In genomic region chr9:74979844-74980243, GRCh38 we compare ENCODE assay signal across 33 cellular contexts. TPM values are rescaled to one million over a fixed set of nuclear protein-coding genes. Genes with fewer than 3 reads are reported as not detected.
DNase-seq lines count a peak whose midpoint lies in the region; ATAC-seq, FAIRE-seq and TF ChIP-seq lines count a peak whose summit lies in the region.
"Had no signal": no experiment of that assay in that cellular context is flagged by ENCODE, and none has a peak within 500 bp of the region (broad histone marks: within the 10 kb centered on the region; RNA-seq: fewer than 3 reads in every experiment).

No MANE protein-coding gene starts in this region.

- H3K9me3 ChIP-seq in HepG2 (ENCODE audit: low read length) (peaks cover 9% of the 10 kb centered on the region; the same call in 1 of the 2 replicates), right lobe of liver (peaks cover 0 to 9% (median 0%) of the 10 kb centered on the region in 4 donors), A549 (peaks cover 5% of the 10 kb centered on the region; the same call in 2 of the 3 replicates), IMR-90 (ENCODE audit: control insufficient read depth, insufficient read depth, low read length) (peaks cover 3% of the 10 kb centered on the region; the same call in 1 of the 2 replicates), K562 (replicated peaks; ENCODE audit: control insufficient read depth, insufficient read depth, low read depth, low read length) (no peaks in the 10 kb centered on the region), MM.1S (replicated peaks; ENCODE audit: insufficient read depth, low read length) (no peaks in the 10 kb centered on the region)
- H3K9me3 ChIP-seq: BE2C, Caco-2 had no signal

- no peak overlapping the region for H3K18ac ChIP-seq in IMR-90 (ENCODE audit: low read depth, low read length)

- TF ChIP-seq EP300 in HepG2 (IDR thresholded peaks at IDR 0.05; ENCODE audit: low read depth in 2 of 2, low read length in 2 of 2) (no peak), HepG2 (CRISPR knock-in tag; IDR thresholded peaks at IDR 0.05; ENCODE audit: borderline replicate concordance) (no peak), A549 (IDR thresholded peaks at IDR 0.05) (no peak), K562 (IDR thresholded peaks at IDR 0.05; ENCODE audit: low read length) (no peak)

- dilution Hi-C loops in IMR-90 (cut with HindIII; ENCODE audit: low sequenced_read_pairs, unreplicated experiment), result no loop called here

- no peak overlapping the region for H3K56ac ChIP-seq in IMR-90 (ENCODE audit: extremely low read depth, insufficient read depth, low read length)

- no peak overlapping the region for H2AK9ac ChIP-seq in IMR-90 (replicated peaks; ENCODE audit: low read depth, low read length, poor library complexity)

- CTCF ChIA-PET in HepG2 (lab: Yijun Ruan, JAX; ENCODE audit: low intra/inter-chr PET ratio, low total read pairs) (no interaction called here), A549 (lab: Yijun Ruan, JAX) (interaction anchor here (1.2 to 2.7 kb wide), 5 partner anchors 23 to 209 kb away, joined by 3 to 7 read pairs (median 5); partner anchors contain the start of gene C9orf40), IMR-90 (lab: Yijun Ruan, JAX) (no interaction called here), K562 (lab: Yijun Ruan, JAX; ENCODE audit: low intra/inter-chr PET ratio) (no interaction called here)

- H2BK20ac ChIP-seq in IMR-90 (ENCODE audit: low read depth, low read length), result no peak overlapping the region

- H3K9me1 ChIP-seq in IMR-90 (ENCODE audit: insufficient read depth, low read length) (no peaks in the 10 kb centered on the region), K562 (ENCODE audit: control insufficient read depth, insufficient read depth, low read length) (no peaks in the 10 kb centered on the region)

- no peak overlapping the region for H3K14ac ChIP-seq in IMR-90 (replicated peaks; ENCODE audit: low read depth, low read length)

- H2BK5ac ChIP-seq in IMR-90 (ENCODE audit: low read depth, low read length, poor library complexity, severe bottlenecking), result no peak overlapping the region

- no peak for DNase-seq in HepG2 (ENCODE audit: low spot score)
- no peak for DNase-seq in right lobe of liver
- DNase-seq in A549 (ENCODE audit: low read depth in 1 of 2, low spot score in 1 of 2), result no peak
- DNase-seq in IMR-90, result no peak
- DNase-seq in K562 (ENCODE audit: extremely low read depth in 1 of 4, low spot score in 3 of 4), result no peak
- DNase-seq in NCI-H510A treated with DMSO at 0.1 percent for 48 hours (lab: John Stamatoyannopoulos, UW), result no peak
- DNase-seq in MM.1S, result no peak
- no peak for DNase-seq in DMS79 (lab: John Stamatoyannopoulos, UW)
- DNase-seq: 8988T; ACHN; AML-193; BE2C; C1 segment of cervical spinal cord; Caco-2; Calu3; CD4-positive, alpha-beta memory T cell; CD4-positive, alpha-beta T cell; CD4-positive, CD25-positive, alpha-beta regulatory T cell; CD8-positive, alpha-beta memory T cell; CD8-positive, alpha-beta T cell; COR-L47; DMS 273 treated with DMSO at 0.1 percent for 48 hours; DMS153; DMS53; DMS79 treated with DMSO at 0.1 percent for 48 hours; DND-41; EL had no signal

- TF ChIP-seq RAD21 in HepG2 (CRISPR knock-in tag; IDR thresholded peaks at IDR 0.05), result no peak
- TF ChIP-seq RAD21 in A549 (conservative IDR thresholded peaks at IDR 0.05 in 1 of 2, IDR thresholded peaks at IDR 0.05 in 1 of 2), result no peak
- no peak for TF ChIP-seq RAD21 in IMR-90 (IDR thresholded peaks at IDR 0.05; ENCODE audit: low read length)
- no peak for TF ChIP-seq RAD21 in K562 (CRISPR knock-in tag; conservative IDR thresholded peaks at IDR 0.05 in 1 of 2, IDR thresholded peaks at IDR 0.05 in 1 of 2)

- H3K36me3 ChIP-seq in HepG2 (replicated peaks in 1 of 2; ENCODE audit: control insufficient read depth in 1 of 2, insufficient read depth in 2 of 2, low read length in 2 of 2) (peaks cover 2 to 5% of the 10 kb centered on the region in 2 experiments; a peak in 1 of 5 replicates), right lobe of liver (peaks cover 0 to 13% (median 0%) of the 10 kb centered on the region in 4 donors), IMR-90 (ENCODE audit: control insufficient read depth, insufficient read depth, low read length) (peaks cover 2% of the 10 kb centered on the region), K562 (ENCODE audit: control insufficient read depth, insufficient read depth, low read length) (peaks cover 33% of the 10 kb centered on the region; the same call in 1 of the 3 replicates), MM.1S (replicated peaks; ENCODE audit: insufficient read depth, low read length) (no peaks in the 10 kb centered on the region)
- H3K36me3 ChIP-seq: BE2C had no signal

- no peak overlapping the region for H4K91ac ChIP-seq in IMR-90 (ENCODE audit: insufficient read depth, low read depth, low read length)

- intact Hi-C loops in HepG2 (cut with micrococcal nuclease; ENCODE audit: unreplicated experiment), result no loop called here
- intact Hi-C loops in right lobe of liver (cut with DNase I), result no loop called here
- intact Hi-C loops in IMR-90 (cut with micrococcal nuclease), result no loop called here
- intact Hi-C loops in K562 (cut with micrococcal nuclease), result no loop called here

- H3K23ac ChIP-seq in IMR-90 (ENCODE audit: low read depth, low read length), result no peak overlapping the region

- H2BK120ac ChIP-seq in IMR-90 (ENCODE audit: low read depth, low read length), result no peak overlapping the region

- H3F3A ChIP-seq in MM.1S (ENCODE audit: insufficient read depth, low read length), result no peaks in the 10 kb centered on the region

- H3K4me2 ChIP-seq in HepG2 (ENCODE audit: low read depth, low read length), result no peak overlapping the region
- H3K4me2 ChIP-seq in A549, result no peak overlapping the region
- H3K4me2 ChIP-seq in IMR-90 (ENCODE audit: low read depth, low read length), result no peak overlapping the region
- H3K4me2 ChIP-seq in K562 (ENCODE audit: insufficient read depth, low read length), result no peak overlapping the region
- H3K4me2 ChIP-seq in MM.1S (ENCODE audit: low read depth, low read length), result no peak overlapping the region
- H3K4me2 ChIP-seq: BLaER1; BLaER1 treated with 17β-estradiol and CSF1 and Interleukin-3, amounts not matched to agents 10 nM and 100 nM had no signal

- H3K4me1 ChIP-seq in HepG2 (ENCODE audit: insufficient read depth, low read length) (no peaks in the 10 kb centered on the region), right lobe of liver (no peaks in the 10 kb centered on the region), A549 (no peaks in the 10 kb centered on the region), IMR-90 (ENCODE audit: control insufficient read depth, insufficient read depth, low read length) (no peaks in the 10 kb centered on the region), K562 (replicated peaks in 1 of 2; ENCODE audit: control insufficient read depth in 2 of 2, insufficient read depth in 2 of 2, low read length in 2 of 2) (no peaks in the 10 kb centered on the region), MM.1S (ENCODE audit: low read length) (no peaks in the 10 kb centered on the region)
- H3K4me1 ChIP-seq: BE2C; BLaER1; BLaER1 treated with 17β-estradiol and CSF1 and Interleukin-3, amounts not matched to agents 10 nM and 100 nM; Caco-2 had no signal

- no peak overlapping the region for H2BK15ac ChIP-seq in IMR-90 (ENCODE audit: low read depth, low read length)

- ATAC-seq in HepG2, result no peak
- ATAC-seq in right lobe of liver, result no peak
- ATAC-seq in A549, result no peak
- no peak for ATAC-seq in IMR-90 (ENCODE audit: low read depth)
- no peak for ATAC-seq in K562
- ATAC-seq: CD8-positive, alpha-beta T cell had no signal

- H3K79me2 ChIP-seq in HepG2 (ENCODE audit: insufficient read depth, low read length) (no peaks in the 10 kb centered on the region), K562 (ENCODE audit: control insufficient read depth, insufficient read depth, low read length) (no peaks in the 10 kb centered on the region), MM.1S (ENCODE audit: low read length) (no peaks in the 10 kb centered on the region)

- H3K4me3 ChIP-seq in HepG2 (replicated peaks in 1 of 3; ENCODE audit: insufficient read depth in 1 of 3, low read depth in 2 of 3, low read length in 3 of 3), result no peak overlapping the region
- no peak overlapping the region for H3K4me3 ChIP-seq in right lobe of liver
- H3K4me3 ChIP-seq in A549, result no peak overlapping the region
- H3K4me3 ChIP-seq in IMR-90 (ENCODE audit: insufficient read depth, low read depth, low read length), result no peak overlapping the region
- H3K4me3 ChIP-seq in K562, result no peak overlapping the region
- no peak overlapping the region for H3K4me3 ChIP-seq in MM.1S (ENCODE audit: low read length)
- H3K4me3 ChIP-seq: BLaER1; BLaER1 treated with 17β-estradiol and CSF1 and Interleukin-3, amounts not matched to agents 10 nM and 100 nM had no signal

- POLR2A ChIA-PET in HepG2 (lab: Yijun Ruan, JAX), result no interaction called here
- POLR2A ChIA-PET in A549 (lab: Yijun Ruan, JAX), result no interaction called here
- POLR2A ChIA-PET in IMR-90 (lab: Charles Lee; ENCODE audit: unreplicated experiment), result no interaction called here
- POLR2A ChIA-PET in K562 (lab: Yijun Ruan, JAX), result no interaction called here

- H3K4ac ChIP-seq in IMR-90 (ENCODE audit: low read depth, low read length), result no peak overlapping the region

- H3K79me1 ChIP-seq in IMR-90 (ENCODE audit: low read depth in 1 of 2, low read length in 2 of 2), result no peaks in the 10 kb centered on the region

- no peaks in the 10 kb centered on the region for H4K20me1 ChIP-seq in HepG2 (ENCODE audit: insufficient read depth, low read length)
- H4K20me1 ChIP-seq in IMR-90 (ENCODE audit: insufficient read depth, low read length), result no peaks in the 10 kb centered on the region
- H4K20me1 ChIP-seq in K562 (replicated peaks; ENCODE audit: control insufficient read depth, insufficient read depth, low read length), result no peaks in the 10 kb centered on the region
- H4K20me1 ChIP-seq in MM.1S (ENCODE audit: insufficient read depth, low read length), result no peaks in the 10 kb centered on the region
- H4K20me1 ChIP-seq: BLaER1; BLaER1 treated with 17β-estradiol and CSF1 and Interleukin-3, amounts not matched to agents 10 nM and 100 nM had no signal

- no TSS peak for BruUV-seq in HepG2 (replicated peaks; lab: Mats Ljungman, UMichigan)
- BruUV-seq in IMR-90 (replicated peaks; lab: Mats Ljungman, UMichigan), result no TSS peak
- BruUV-seq in K562 (replicated peaks; lab: Mats Ljungman, UMichigan), result no TSS peak

- no peaks in the 10 kb centered on the region for H3K27me3 ChIP-seq in HepG2 (ENCODE audit: control insufficient read depth in 1 of 2, insufficient read depth in 2 of 2, low read length in 2 of 2)
- H3K27me3 ChIP-seq in right lobe of liver, result no peaks in the 10 kb centered on the region
- H3K27me3 ChIP-seq in IMR-90 (ENCODE audit: control insufficient read depth, insufficient read depth, low read length), result no peaks in the 10 kb centered on the region
- H3K27me3 ChIP-seq in K562 (ENCODE audit: control insufficient read depth in 2 of 2, insufficient read depth in 2 of 2, low read length in 2 of 2), result no peaks in the 10 kb centered on the region
- H3K27me3 ChIP-seq in MM.1S (replicated peaks; ENCODE audit: insufficient read depth, low read length), result no peaks in the 10 kb centered on the region
- H3K27me3 ChIP-seq: BE2C; BLaER1; BLaER1 treated with 17β-estradiol and CSF1 and Interleukin-3, amounts not matched to agents 10 nM and 100 nM had no signal

- TF ChIP-seq POLR2A in HepG2 (IDR thresholded peaks at IDR 0.05; ENCODE audit: insufficient read depth in 1 of 2, low read depth in 2 of 2, low read length in 2 of 2) (no peak), right lobe of liver (IDR thresholded peaks at IDR 0.05) (no peak), A549 (IDR thresholded peaks at IDR 0.05; ENCODE audit: low read length) (no peak), IMR-90 (IDR thresholded peaks at IDR 0.05; ENCODE audit: low read depth, low read length) (no peak), K562 (conservative IDR thresholded peaks at IDR 0.05) (no peak)

- no peak for FAIRE-seq in HepG2 (lab: Jason Lieb, UNC)
- no peak for FAIRE-seq in A549 (lab: Jason Lieb, UNC)
- FAIRE-seq in K562 (lab: Jason Lieb, UNC), result no peak
- FAIRE-seq: A204.1, D721Med had no signal

- no peaks in the 10 kb centered on the region for H3K9me2 ChIP-seq in MM.1S (replicated peaks; ENCODE audit: insufficient read depth, low read length)

- no peak overlapping the region for H4K5ac ChIP-seq in IMR-90 (ENCODE audit: low read depth, low read length)

- 96% methylated on average over 4 of the region's 4 CpGs for WGBS in HepG2 (ENCODE audit: low lambda C conversion rate)
- 90% methylated on average over 4 of the region's 4 CpGs for WGBS in right lobe of liver (ENCODE audit: insufficient coverage, low coverage, low lambda C conversion rate, missing lambda C conversion rate)
- 88% methylated on average over 4 of the region's 4 CpGs for WGBS in A549 (ENCODE audit: missing lambda C conversion rate)
- no CpG with 5 or more reads among the region's 4 CpGs for WGBS in IMR-90 (ENCODE audit: extremely low coverage in 2 of 2, insufficient read length in 1 of 2), 2 experiments
- WGBS in K562 (ENCODE audit: insufficient coverage, low coverage, missing lambda C conversion rate), result 96% methylated on average over 4 of the region's 4 CpGs

- H3K9ac ChIP-seq in HepG2 (ENCODE audit: insufficient read depth, low read depth, low read length) (no peak overlapping the region), IMR-90 (ENCODE audit: low read depth, low read length) (no peak overlapping the region), K562 (ENCODE audit: insufficient read depth in 1 of 2, low read depth in 2 of 2, low read length in 2 of 2) (no peak overlapping the region), MM.1S (ENCODE audit: low read length) (no peak overlapping the region)
- H3K9ac ChIP-seq: BLaER1; BLaER1 treated with 17β-estradiol and CSF1 and Interleukin-3, amounts not matched to agents 10 nM and 100 nM had no signal

- H2AFZ ChIP-seq in HepG2 (ENCODE audit: low read length), result no peak overlapping the region
- no peak overlapping the region for H2AFZ ChIP-seq in IMR-90 (replicated peaks; ENCODE audit: low read length, poor library complexity)
- no peak overlapping the region for H2AFZ ChIP-seq in K562 (ENCODE audit: low read depth, low read length)
- H2AFZ ChIP-seq in MM.1S (ENCODE audit: low read length), result no peak overlapping the region

- H2AK5ac ChIP-seq in IMR-90 (ENCODE audit: low read depth, low read length), result no peak overlapping the region

- no peak overlapping the region for H4K8ac ChIP-seq in IMR-90 (ENCODE audit: low read depth in 2 of 2, low read length in 2 of 2)

- TF ChIP-seq CTCF in HepG2 (CRISPR knock-in tag; IDR thresholded peaks at IDR 0.05) (no peak), right lobe of liver (IDR thresholded peaks at IDR 0.05) (no peak), A549 (IDR thresholded peaks at IDR 0.05) (no peak), IMR-90 (conservative IDR thresholded peaks at IDR 0.05; ENCODE audit: low read depth, low read length) (no peak), K562 (IDR thresholded peaks at IDR 0.05 in 2 of 3, conservative IDR thresholded peaks at IDR 0.05 in 1 of 3; ENCODE audit: insufficient read depth in 2 of 3, low read depth in 1 of 3, low read length in 3 of 3) (no peak), MM.1S (IDR thresholded peaks at IDR 0.05; ENCODE audit: low read length) (no peak)

- H3K27ac ChIP-seq in HepG2 (ENCODE audit: extremely low read length, insufficient read depth, low read length) (no peak overlapping the region), right lobe of liver (no peak overlapping the region), A549 (no peak overlapping the region), IMR-90 (ENCODE audit: insufficient read depth, low read length) (no peak overlapping the region), K562 (ENCODE audit: extremely low read depth, low read depth, low read length) (no peak overlapping the region), MM.1S (ENCODE audit: low read length) (no peak overlapping the region)
- H3K27ac ChIP-seq: 22Rv1; BLaER1; BLaER1 treated with 17β-estradiol and CSF1 and Interleukin-3, amounts not matched to agents 10 nM and 100 nM; C4-2B had no signal

- in situ Hi-C loops in HepG2 (cut with HindIII; ENCODE audit: extremely low pct_ligation_motif_present, low pct_unique_long_range_greater_than_20kb), result no loop called here
- in situ Hi-C loops in IMR-90 (cut with MboI; ENCODE audit: low sequenced_read_pairs), result no loop called here
- in situ Hi-C loops in K562 (cut with MboI), result no loop called here

RNA-seq across cellular contexts. Expression of gene C9orf40, which starts 27.1 kb away (rescaled TPM):
- total RNA-seq in HepG2 (2016; rRNA removed; fragmentation: Illumina TruSeq; extraction: Trizol) (13.5 and 16.5 TPM in 2 replicates), right lobe of liver (1 to 10 TPM; 1.6 to 4.0 (median 3.0) TPM), IMR-90 (2012; rRNA removed) (0.36 and 1.7 TPM in 2 replicates), K562 (2014; rRNA removed) (8.0 and 9.7 TPM in 2 replicates), K562 (2014; rRNA removed; fragmentation: Illumina TruSeq; extraction: Trizol) (8.6 and 8.9 TPM in 2 replicates), K562 (2015; rRNA removed; fragmentation: Illumina TruSeq; extraction: Trizol) (10.0 and 10.3 TPM in 2 replicates), K562 (2021) (17.3 and 18.8 TPM in 2 replicates)
- total RNA-seq in HepG2 (2016; cell fraction: cytosol; rRNA removed; fragmentation: Illumina TruSeq; extraction: Trizol; ENCODE audit: low read depth), result 4.0 and 4.1 TPM in 2 replicates
- 13.8 and 16.2 TPM in 2 replicates for total RNA-seq in HepG2 (2016; cell fraction: insoluble cytoplasmic fraction; rRNA removed; fragmentation: Illumina TruSeq; extraction: Trizol)
- total RNA-seq in HepG2 (2016; cell fraction: membrane; rRNA removed; fragmentation: Illumina TruSeq; extraction: Trizol), result 8.1 and 8.7 TPM in 2 replicates
- total RNA-seq in HepG2 (2016; cell fraction: nucleus; rRNA removed; fragmentation: Illumina TruSeq; extraction: Trizol), result 8.0 and 8.6 TPM in 2 replicates
- polyA plus RNA-seq in HepG2 (2011; rRNA removed) (2.0 and 3.0 TPM in 2 replicates), A549 (2011; rRNA removed) (4.0 and 8.8 TPM in 2 replicates), A549 (2017; fragmentation: RNase III; extraction: RNeasy Plus Mini Kit Qiagen cat#74134 plus additional on column Dnase treatment) (11.7 to 14.4 TPM (median 13.6 TPM) in 3 replicates), IMR-90 (2012; rRNA removed) (1.9 TPM in 2 replicates), K562 (2011; rRNA removed) (7.5 and 8.7 TPM in 2 replicates), K562 (2014; fragmentation: Illumina TruSeq; extraction: Trizol) (6.7 and 7.3 TPM in 2 replicates), K562 (2014; fragmentation: Nextera tagmentation; extraction: Ambion mirVana) (1 to 10 TPM; 5.6 to 5.8 TPM), K562 (2014; rRNA removed) (12.9 and 16.3 TPM in 2 replicates)
- polyA plus RNA-seq in HepG2 (2011; cell fraction: cytosol; rRNA removed), result 1.8 and 2.4 TPM in 2 replicates
- 1.9 and 2.2 TPM in 2 replicates for polyA plus RNA-seq in HepG2 (2011; cell fraction: nucleus; rRNA removed)
- 5.6 and 8.8 TPM in 2 replicates for polyA plus RNA-seq in HepG2 (2012)
- 5.2 and 5.7 TPM in 2 replicates for polyA plus RNA-seq in HepG2 (2016; cell fraction: cytosol; fragmentation: Illumina TruSeq; extraction: Trizol; ENCODE audit: low read depth)
- polyA plus RNA-seq in HepG2 (2016; cell fraction: insoluble cytoplasmic fraction; fragmentation: Illumina TruSeq; extraction: Trizol; ENCODE audit: low read depth), result 21.2 and 22.6 TPM in 2 replicates
- 7.6 and 8.0 TPM in 2 replicates for polyA plus RNA-seq in HepG2 (2016; cell fraction: membrane; fragmentation: Illumina TruSeq; extraction: Trizol; ENCODE audit: low read depth)
- 13.9 and 16.8 TPM in 2 replicates for polyA plus RNA-seq in HepG2 (2016; cell fraction: nucleus; fragmentation: Illumina TruSeq; extraction: Trizol; ENCODE audit: insufficient read depth, low read depth)
- polyA minus RNA-seq in HepG2 (2011; rRNA and poly(A)+ RNA removed; ENCODE audit: low replicate concordance), result 2.0 and 2.8 TPM in 2 replicates
- polyA minus RNA-seq in HepG2 (2011; cell fraction: cytosol; rRNA and poly(A)+ RNA removed), result 3.9 and 4.3 TPM in 2 replicates
- polyA minus RNA-seq in HepG2 (2011; cell fraction: nucleus; rRNA and poly(A)+ RNA removed), result 2.0 and 2.7 TPM in 2 replicates
- polyA plus RNA-seq in A549 (2012; cell fraction: cytosol; rRNA removed), result 3.8 and 5.4 TPM in 2 replicates
- polyA plus RNA-seq in A549 (2012; cell fraction: nucleus; rRNA removed), result 3.9 and 8.1 TPM in 2 replicates
- polyA minus RNA-seq in A549 (2011; rRNA and poly(A)+ RNA removed), result 0.97 and 1.3 TPM in 2 replicates
- polyA plus RNA-seq in IMR-90 (2012; cell fraction: cytosol; rRNA removed), result 1.0 and 2.4 TPM in 2 replicates
- 0.62 and 2.0 TPM in 2 replicates for polyA plus RNA-seq in IMR-90 (2012; cell fraction: nucleus; rRNA removed; ENCODE audit: low replicate concordance)
- total RNA-seq in K562 (2011; cell fraction: chromatin; rRNA removed; ENCODE audit: low replicate concordance), result 2.1 and 7.9 TPM in 2 replicates
- total RNA-seq in K562 (2011; cell fraction: nucleolus; rRNA removed), result 4.3 and 4.5 TPM in 2 replicates
- total RNA-seq in K562 (2011; cell fraction: nucleoplasm; rRNA removed), result 5.4 and 5.5 TPM in 2 replicates
- 3.8 and 10.1 TPM in 2 replicates for polyA plus RNA-seq in K562 (2011; cell fraction: cytosol; rRNA removed)
- 4.7 and 5.4 TPM in 2 replicates for polyA plus RNA-seq in K562 (2011; cell fraction: nucleus; rRNA removed)
- 12.1 and 14.4 TPM in 2 replicates for polyA plus RNA-seq in K562 (2012)
- polyA minus RNA-seq in K562 (2011; rRNA and poly(A)+ RNA removed), result 3.4 and 4.8 TPM in 2 replicates
- polyA minus RNA-seq in K562 (2011; cell fraction: cytosol; rRNA and poly(A)+ RNA removed), result 4.3 and 5.3 TPM in 2 replicates
- 7.1 and 7.3 TPM in 2 replicates for polyA minus RNA-seq in K562 (2011; cell fraction: nucleus; rRNA and poly(A)+ RNA removed)

RNA-seq across cellular contexts. Expression of gene CARNMT1, which starts 48.2 kb away (rescaled TPM):
- total RNA-seq in HepG2 (2016; rRNA removed; fragmentation: Illumina TruSeq; extraction: Trizol) (31.1 and 43.0 TPM in 2 replicates), right lobe of liver (10 to 100 TPM; 11.5 to 24.3 (median 15.5) TPM), IMR-90 (2012; rRNA removed) (10.0 and 21.1 TPM in 2 replicates), K562 (2014; rRNA removed) (15.6 and 22.7 TPM in 2 replicates), K562 (2014; rRNA removed; fragmentation: Illumina TruSeq; extraction: Trizol) (20.4 and 22.7 TPM in 2 replicates), K562 (2015; rRNA removed; fragmentation: Illumina TruSeq; extraction: Trizol) (16.5 and 16.8 TPM in 2 replicates), K562 (2021) (20.3 and 21.3 TPM in 2 replicates)
- 22.8 and 29.5 TPM in 2 replicates for total RNA-seq in HepG2 (2016; cell fraction: cytosol; rRNA removed; fragmentation: Illumina TruSeq; extraction: Trizol; ENCODE audit: low read depth)
- 30.2 and 36.7 TPM in 2 replicates for total RNA-seq in HepG2 (2016; cell fraction: insoluble cytoplasmic fraction; rRNA removed; fragmentation: Illumina TruSeq; extraction: Trizol)
- total RNA-seq in HepG2 (2016; cell fraction: membrane; rRNA removed; fragmentation: Illumina TruSeq; extraction: Trizol), result 17.9 and 21.0 TPM in 2 replicates
- 19.2 and 25.1 TPM in 2 replicates for total RNA-seq in HepG2 (2016; cell fraction: nucleus; rRNA removed; fragmentation: Illumina TruSeq; extraction: Trizol)
- polyA plus RNA-seq in HepG2 (2011; rRNA removed) (4.4 and 5.2 TPM in 2 replicates), A549 (2011; rRNA removed) (15.9 and 18.0 TPM in 2 replicates), A549 (2017; fragmentation: RNase III; extraction: RNeasy Plus Mini Kit Qiagen cat#74134 plus additional on column Dnase treatment) (17.1 to 17.8 TPM (median 17.1 TPM) in 3 replicates), IMR-90 (2012; rRNA removed) (4.9 and 5.5 TPM in 2 replicates), K562 (2011; rRNA removed) (7.7 and 12.4 TPM in 2 replicates), K562 (2014; fragmentation: Illumina TruSeq; extraction: Trizol) (11.9 and 14.2 TPM in 2 replicates), K562 (2014; fragmentation: Nextera tagmentation; extraction: Ambion mirVana) (1 to 10 TPM; 9.5 to 9.7 TPM), K562 (2014; rRNA removed) (10.3 and 10.7 TPM in 2 replicates)
- 3.7 and 3.8 TPM in 2 replicates for polyA plus RNA-seq in HepG2 (2011; cell fraction: cytosol; rRNA removed)
- polyA plus RNA-seq in HepG2 (2011; cell fraction: nucleus; rRNA removed), result 5.2 and 6.2 TPM in 2 replicates
- 7.8 and 11.4 TPM in 2 replicates for polyA plus RNA-seq in HepG2 (2012)
- polyA plus RNA-seq in HepG2 (2016; cell fraction: cytosol; fragmentation: Illumina TruSeq; extraction: Trizol; ENCODE audit: low read depth), result 1.1 and 1.8 TPM in 2 replicates
- 23.8 and 26.8 TPM in 2 replicates for polyA plus RNA-seq in HepG2 (2016; cell fraction: insoluble cytoplasmic fraction; fragmentation: Illumina TruSeq; extraction: Trizol; ENCODE audit: low read depth)
- polyA plus RNA-seq in HepG2 (2016; cell fraction: membrane; fragmentation: Illumina TruSeq; extraction: Trizol; ENCODE audit: low read depth), result 4.5 and 4.9 TPM in 2 replicates
- polyA plus RNA-seq in HepG2 (2016; cell fraction: nucleus; fragmentation: Illumina TruSeq; extraction: Trizol; ENCODE audit: insufficient read depth, low read depth), result 17.3 and 19.4 TPM in 2 replicates
- polyA minus RNA-seq in HepG2 (2011; rRNA and poly(A)+ RNA removed; ENCODE audit: low replicate concordance), result 5.7 and 8.3 TPM in 2 replicates
- 9.0 and 10.6 TPM in 2 replicates for polyA minus RNA-seq in HepG2 (2011; cell fraction: cytosol; rRNA and poly(A)+ RNA removed)
- polyA minus RNA-seq in HepG2 (2011; cell fraction: nucleus; rRNA and poly(A)+ RNA removed), result 22.0 and 25.2 TPM in 2 replicates
- 9.3 and 10.3 TPM in 2 replicates for polyA plus RNA-seq in A549 (2012; cell fraction: cytosol; rRNA removed)
- polyA plus RNA-seq in A549 (2012; cell fraction: nucleus; rRNA removed), result 7.5 and 7.8 TPM in 2 replicates
- polyA minus RNA-seq in A549 (2011; rRNA and poly(A)+ RNA removed), result 9.3 and 10.2 TPM in 2 replicates
- polyA plus RNA-seq in IMR-90 (2012; cell fraction: cytosol; rRNA removed), result 6.0 and 9.9 TPM in 2 replicates
- polyA plus RNA-seq in IMR-90 (2012; cell fraction: nucleus; rRNA removed; ENCODE audit: low replicate concordance), result 3.4 and 5.2 TPM in 2 replicates
- total RNA-seq in K562 (2011; cell fraction: chromatin; rRNA removed; ENCODE audit: low replicate concordance), result 9.7 and 29.8 TPM in 2 replicates
- total RNA-seq in K562 (2011; cell fraction: nucleolus; rRNA removed), result 4.5 and 5.5 TPM in 2 replicates
- total RNA-seq in K562 (2011; cell fraction: nucleoplasm; rRNA removed), result 7.6 and 11.0 TPM in 2 replicates
- 3.1 and 5.4 TPM in 2 replicates for polyA plus RNA-seq in K562 (2011; cell fraction: cytosol; rRNA removed)
- 2.8 TPM in 2 replicates for polyA plus RNA-seq in K562 (2011; cell fraction: nucleus; rRNA removed)
- 6.1 and 7.8 TPM in 2 replicates for polyA plus RNA-seq in K562 (2012)
- 19.6 and 21.1 TPM in 2 replicates for polyA minus RNA-seq in K562 (2011; rRNA and poly(A)+ RNA removed)
- 7.7 and 14.0 TPM in 2 replicates for polyA minus RNA-seq in K562 (2011; cell fraction: cytosol; rRNA and poly(A)+ RNA removed)
- 7.3 and 14.7 TPM in 2 replicates for polyA minus RNA-seq in K562 (2011; cell fraction: nucleus; rRNA and poly(A)+ RNA removed)

Comparison
In these comparisons a context has a peak if more than half of its experiments do, and no peak if none do; other contexts are left out.
1. Of the 241 proteins assayed by ChIP-seq in both HepG2 and K562: peak only in HepG2: MAFF and MAFK; only in K562: none; in both: none; in neither: 239.